Comparison of ENCODE assay signal across 1 cellular context in genomic region chr22:41123151-41123550, GRCh38.
TF ChIP-seq lines count a peak whose summit lies in the region.

No MANE protein-coding gene starts in this region.

TF ChIP-seq in HepG2, 621 proteins besides CTCF, POLR2A, EP300 and RAD21:
- TF ChIP-seq ZNF770 (CRISPR knock-in tag; IDR thresholded peaks at IDR 0.05) = no peak
- no peak for TF ChIP-seq GATAD2A (CRISPR knock-in tag; IDR thresholded peaks at IDR 0.05)
- TF ChIP-seq E2F5 (CRISPR knock-in tag; conservative IDR thresholded peaks at IDR 0.05) = no peak
- no peak for TF ChIP-seq HHEX (CRISPR knock-in tag; IDR thresholded peaks at IDR 0.05)
- TF ChIP-seq ZMAT3 (CRISPR knock-in tag; conservative IDR thresholded peaks at IDR 0.05) = no peak
- TF ChIP-seq PHF8 (CRISPR knock-in tag; IDR thresholded peaks at IDR 0.05) = no peak
- no peak for TF ChIP-seq NR0B2 (CRISPR knock-in tag; IDR thresholded peaks at IDR 0.05)
- TF ChIP-seq BRD4 (CRISPR knock-in tag; IDR thresholded peaks at IDR 0.05) = no peak
- TF ChIP-seq ZNF33A (CRISPR knock-in tag; IDR thresholded peaks at IDR 0.05; ENCODE audit: borderline replicate concordance) = no peak
- TF ChIP-seq RFX3 (CRISPR knock-in tag; IDR thresholded peaks at IDR 0.05) = no peak
